Comparison of ENCODE assay signal across 8 cellular contexts in genomic region chrX:48736303-48736702, GRCh38. TPM values are rescaled to one million over a fixed set of nuclear protein-coding genes. Genes with fewer than 3 reads are reported as not detected.
DNase-seq lines count a peak whose midpoint lies in the region; ATAC-seq and TF ChIP-seq lines count a peak whose summit lies in the region.

No MANE protein-coding gene starts in this region.

- no peaks in the 10 kb centered on the region; the same call in 1 of the 2 replicates for H3K4me1 ChIP-seq in iPS-20b (ENCODE audit: insufficient read depth, low read length)

- no peaks in the 10 kb centered on the region for H3K27me3 Mint-ChIP-seq in stimulated activated naive CD8-positive, alpha-beta T cell treated with anti-CD3 and anti-CD28 coated beads, Interleukin-15, Interleukin-2, amounts not matched to agents 100 ng/mL and 50 ng/mL, for 24 hours
- H3K27me3 Mint-ChIP-seq in activated B cell treated with CpG ODN at 0.5 μM for 24 hours: no peaks in the 10 kb centered on the region

- POLR2A ChIA-PET in activated B cell treated with CpG ODN at 0.5 μM for 24 hours (lab: Charles Lee): interaction anchor here (1.6 to 1.7 kb wide), 3 partner anchors 88 to 266 kb away, joined by 6 to 14 read pairs (median 7); partner anchors contain the start of gene GRIPAP1

- no peaks in the 10 kb centered on the region for H3K36me3 Mint-ChIP-seq in stimulated activated naive CD8-positive, alpha-beta T cell treated with anti-CD3 and anti-CD28 coated beads, Interleukin-15, Interleukin-2, amounts not matched to agents 100 ng/mL and 50 ng/mL, for 24 hours (ENCODE audit: low read depth)
- H3K36me3 Mint-ChIP-seq in activated B cell treated with CpG ODN at 0.5 μM for 24 hours (ENCODE audit: low read depth): peaks cover 3% of the 10 kb centered on the region

- H3K9me3 ChIP-seq in iPS-20b (ENCODE audit: insufficient read depth, low read depth, low read length): no peaks in the 10 kb centered on the region

- no peak for TF ChIP-seq CTCF in activated B cell treated with CpG ODN at 0.5 μM for 24 hours (IDR thresholded peaks at IDR 0.05)

- H3K9ac ChIP-seq in iPS-20b (ENCODE audit: low read depth, low read length): peak overlapping the region; percentile 15; the same call in 1 of the 2 replicates

- intact Hi-C loops in activated B cell treated with CpG ODN at 0.5 μM for 24 hours (cut with micrococcal nuclease): loop anchor here (2.0 kb wide), 1 partner anchor 160 kb away; the partner anchor contains the start of genes PQBP1 and TIMM17B

- peak overlapping the region; percentile 50; the same call in 1 of the 2 replicates for H3K4me3 ChIP-seq in iPS-20b (ENCODE audit: low read length)

- peak overlapping the region; percentile 93 for H3K4me3 Mint-ChIP-seq in stimulated activated naive CD8-positive, alpha-beta T cell treated with anti-CD3 and anti-CD28 coated beads, Interleukin-15, Interleukin-2, amounts not matched to agents 100 ng/mL and 50 ng/mL, for 24 hours
- peak overlapping the region; percentile 91 for H3K4me3 Mint-ChIP-seq in activated B cell treated with CpG ODN at 0.5 μM for 24 hours

- no peak overlapping the region for H3K27ac ChIP-seq in iPS-20b (ENCODE audit: low read length)

- CTCF ChIA-PET in activated B cell treated with CpG ODN at 0.5 μM for 24 hours (lab: Charles Lee): no interaction called here

- no peaks in the 10 kb centered on the region for H3K27me3 ChIP-seq in iPS-20b (ENCODE audit: insufficient read depth, low read length)

- no peaks in the 10 kb centered on the region for H3K36me3 ChIP-seq in iPS-20b (ENCODE audit: insufficient read depth, low read depth, low read length)

- peak overlapping the region; percentile 87 for H3K27ac Mint-ChIP-seq in stimulated activated naive CD8-positive, alpha-beta T cell treated with anti-CD3 and anti-CD28 coated beads, Interleukin-15, Interleukin-2, amounts not matched to agents 100 ng/mL and 50 ng/mL, for 24 hours
- H3K27ac Mint-ChIP-seq in activated B cell treated with CpG ODN at 0.5 μM for 24 hours: peak overlapping the region; percentile 94

- ATAC-seq in stimulated activated naive CD8-positive, alpha-beta T cell treated with anti-CD3 and anti-CD28 coated beads, Interleukin-15, Interleukin-2, amounts not matched to agents 100 U/mL and 50 U/mL, for 24 hours: no peak
- no peak for ATAC-seq in activated B cell treated with CpG ODN at 0.5 μM for 24 hours (ENCODE audit: low read depth)
- ATAC-seq in GM19467 (IDR thresholded peaks at IDR 0.05; ENCODE audit: unreplicated experiment): no peak
- ATAC-seq in GM19455 (IDR thresholded peaks at IDR 0.05; ENCODE audit: unreplicated experiment): no peak
- ATAC-seq in left lobe of liver: no peak

- peaks cover 20% of the 10 kb centered on the region for H3K4me1 Mint-ChIP-seq in stimulated activated naive CD8-positive, alpha-beta T cell treated with anti-CD3 and anti-CD28 coated beads, Interleukin-15, Interleukin-2, amounts not matched to agents 100 ng/mL and 50 ng/mL, for 24 hours (ENCODE audit: low read depth)
- peaks cover 15% of the 10 kb centered on the region for H3K4me1 Mint-ChIP-seq in activated B cell treated with CpG ODN at 0.5 μM for 24 hours

- DNase-seq in stimulated activated naive CD8-positive, alpha-beta T cell treated with anti-CD3 and anti-CD28 coated beads, Interleukin-15, Interleukin-2, amounts not matched to agents 100 U/mL and 50 U/mL, for 24 hours: no peak
- DNase-seq in activated B cell treated with CpG ODN at 0.5 μM for 24 hours (no peak), left lobe of liver (ENCODE audit: low spot score) (no peak)
- no peak for DNase-seq in activated effector memory CD4-positive, alpha-beta T cell treated with Interleukin-2 at 50 U/mL for 16 hours

- H3K9me3 Mint-ChIP-seq in stimulated activated naive CD8-positive, alpha-beta T cell treated with anti-CD3 and anti-CD28 coated beads, Interleukin-15, Interleukin-2, amounts not matched to agents 100 ng/mL and 50 ng/mL, for 24 hours: no peaks in the 10 kb centered on the region
- H3K9me3 Mint-ChIP-seq in activated B cell treated with CpG ODN at 0.5 μM for 24 hours: no peaks in the 10 kb centered on the region

RNA-seq across cellular contexts. Expression of gene GLOD5, which starts 25.2 kb away (rescaled TPM):
- total RNA-seq in activated B cell treated with CpG ODN at 0.5 μM for 24 hours: not detected in 2 replicates
- total RNA-seq in left lobe of liver: 3.1 TPM

RNA-seq across cellular contexts. Expression of gene SUV39H1, which starts 39.8 kb away (rescaled TPM):
- 9.1 and 10.8 TPM in 2 replicates for total RNA-seq in activated B cell treated with CpG ODN at 0.5 μM for 24 hours
- total RNA-seq in left lobe of liver: 4.3 TPM

RNA-seq across cellular contexts. Expression of gene GATA1, which starts 50.1 kb away (rescaled TPM):
- total RNA-seq in activated B cell treated with CpG ODN at 0.5 μM for 24 hours (not detected in 2 replicates), left lobe of liver (0.35 TPM)

RNA-seq across cellular contexts. Expression of gene WAS, which starts 52.7 kb away (rescaled TPM):
- total RNA-seq in activated B cell treated with CpG ODN at 0.5 μM for 24 hours (101 and 102 TPM in 2 replicates), left lobe of liver (3.2 TPM)
